Comparison of ENCODE assay signal across 2 cellular contexts in genomic region chr15:99132122-99132521, GRCh38.
TF ChIP-seq lines count a peak whose summit lies in the region.

No MANE protein-coding gene starts in this region.

TF ChIP-seq in HepG2, 621 proteins besides CTCF, POLR2A, EP300 and RAD21:
- no peak for TF ChIP-seq DZIP1 (CRISPR knock-in tag; IDR thresholded peaks at IDR 0.05)
- 0 out of 2 replicates have a peak, but pooled peaks have one; percentile 12 for TF ChIP-seq ZNF710 (CRISPR knock-in tag; IDR thresholded peaks at IDR 0.05; ENCODE audit: borderline replicate concordance)
- no peak for TF ChIP-seq ZSCAN9 (CRISPR knock-in tag; IDR thresholded peaks at IDR 0.05; ENCODE audit: borderline replicate concordance)
- no peak for TF ChIP-seq ZNF607 (CRISPR knock-in tag; IDR thresholded peaks at IDR 0.05; ENCODE audit: borderline replicate concordance)
- TF ChIP-seq ZNF615 (CRISPR knock-in tag; IDR thresholded peaks at IDR 0.05; ENCODE audit: borderline replicate concordance), result 0 out of 2 replicates have a peak, but pooled peaks have one; percentile 8
- 0 out of 3 replicates have a peak, but pooled peaks have one; percentile 2 for TF ChIP-seq MXI1 (IDR thresholded peaks at IDR 0.05; ENCODE audit: borderline replicate concordance, low read depth, low read length)
- no peak for TF ChIP-seq PHB2 (IDR thresholded peaks at IDR 0.05; ENCODE audit: partially characterized antibody)

TF ChIP-seq in HEK293T, 16 proteins besides CTCF, POLR2A, EP300 and RAD21 (continued from another document):
- no peak for TF ChIP-seq FOXM1 (IDR thresholded peaks at IDR 0.05; ENCODE audit: borderline replicate concordance)
- no peak for TF ChIP-seq L3MBTL2 (conservative IDR thresholded peaks at IDR 0.05)
